In the genomic region with DNA sequence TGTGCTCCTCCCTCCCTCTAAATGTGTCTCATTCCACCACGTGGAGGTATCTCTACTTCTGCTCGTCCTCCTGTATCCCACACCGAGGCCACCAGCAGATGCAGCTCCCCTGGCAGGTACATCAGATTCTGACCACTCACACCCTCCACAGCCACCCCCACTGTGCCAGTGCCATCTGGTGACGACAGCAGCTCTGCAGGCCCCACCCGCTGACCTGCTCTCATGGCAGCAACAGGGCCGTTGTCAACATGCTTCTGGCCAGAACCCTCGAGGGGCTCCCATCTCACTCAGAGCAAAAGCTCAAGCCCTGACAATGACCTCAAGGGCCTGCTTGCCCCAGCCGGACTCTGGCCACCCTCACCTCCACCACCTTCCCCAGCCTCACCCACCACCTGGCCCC, we compare ENCODE assay signal across 15 cellular contexts.
"Had no signal": no experiment of that assay in that cellular context is flagged by ENCODE, and none has a peak within 500 bp of the region (broad histone marks: within the 10 kb centered on the region; RNA-seq: fewer than 3 reads in every experiment).

No MANE protein-coding gene starts in this region.

- H3K27me3 ChIP-seq: hepatocyte, pancreas, right lobe of liver, upper lobe of left lung had no signal

- DNase-seq: activated CD4-positive, alpha-beta T cell treated with anti-CD3 and anti-CD28 coated beads, Interleukin-2, amount 50 U/mL, for 4 hours; activated effector memory CD4-positive, alpha-beta T cell treated with Interleukin-2 at 50 U/mL for 16 hours; activated naive CD8-positive, alpha-beta T cell treated with anti-CD3 and anti-CD28 coated beads, Interleukin-2, amount 10 ng/mL, durations not matched to agents 7 days and 5 days; activated T-cell treated with anti-CD3 and anti-CD28 coated beads, Interleukin-2, amount 50 U/mL, for 48 hours; amniotic stem cell; effector memory CD4-positive, alpha-beta T cell; foreskin melanocyte; natural killer cell; T1000 had no signal

- H3K36me3 ChIP-seq: pancreas, thoracic aorta, upper lobe of left lung had no signal

- H3K27ac ChIP-seq: hepatocyte, pancreas, right lobe of liver, thoracic aorta, upper lobe of left lung had no signal

- H3K4me1 ChIP-seq: pancreas, upper lobe of left lung had no signal

- H3K4me3 ChIP-seq: hepatocyte, pancreas, right lobe of liver, thoracic aorta, upper lobe of left lung had no signal

- ATAC-seq: natural killer cell; stimulated activated memory B cell treated with anti-CD40 and anti-IgM and Interleukin-4, amounts not matched to agents 10 μg/mL and 1 μg/mL and 100 μg/mL, for 72 hours had no signal

- H3K9me3 ChIP-seq: pancreas, right lobe of liver, thoracic aorta, upper lobe of left lung had no signal
